ENCODE assay signal across 24 cellular contexts in the genomic region with DNA sequence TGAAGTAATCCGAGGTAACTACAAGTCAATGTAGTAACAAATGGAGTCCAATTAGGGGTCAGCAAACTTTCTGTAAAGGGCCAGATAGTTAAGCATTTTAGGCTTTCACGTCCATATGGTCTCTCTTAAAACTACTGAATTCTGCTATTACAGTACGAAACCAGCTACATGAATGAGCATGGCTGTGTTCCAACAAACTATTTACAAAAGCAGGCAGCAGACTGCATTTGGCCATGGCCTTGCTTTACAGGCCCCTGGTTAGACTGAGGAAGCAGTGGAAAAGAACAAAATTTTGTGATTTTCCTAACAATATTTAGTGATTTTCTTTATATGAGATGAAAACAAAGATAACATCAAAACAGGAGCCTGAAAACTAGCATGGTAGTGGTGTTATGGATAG.
DNase-seq lines count a peak whose midpoint lies in the region; ATAC-seq and TF ChIP-seq lines count a peak whose summit lies in the region.
"Had no signal": no experiment of that assay in that cellular context is flagged by ENCODE, and none has a peak within 500 bp of the region (broad histone marks: within the 10 kb centered on the region; RNA-seq: fewer than 3 reads in every experiment).

No MANE protein-coding gene starts in this region.

- peaks cover 15% of the 10 kb centered on the region for H3K4me1 Mint-ChIP-seq in activated T-cell treated with anti-CD3 and anti-CD28 coated beads, Interleukin-2, amount 50 U/mL, for 72 hours (ENCODE audit: low read depth)
- peaks cover 4% of the 10 kb centered on the region for H3K4me1 Mint-ChIP-seq in endothelial cell (ENCODE audit: unreplicated experiment)
- H3K4me1 Mint-ChIP-seq in immature natural killer cell: peaks cover 52 to 73% of the 10 kb centered on the region in 2 donors

- H4K20me1 ChIP-seq in PC-3 (ENCODE audit: low read length) (0 out of 2 replicates have a peak, but pooled peaks cover 19% of the 10 kb centered on the region), smooth muscle cell (ENCODE audit: low read depth) (peaks cover 99% of the 10 kb centered on the region)

- POLR2A ChIA-PET in PC-3 (lab: Charles Lee; ENCODE audit: unreplicated experiment): no interaction called here

- H2AFZ ChIP-seq in PC-3 (ENCODE audit: low read length): no peak overlapping the region
- no peak overlapping the region for H2AFZ ChIP-seq in smooth muscle cell (ENCODE audit: low read depth)
- H2AFZ ChIP-seq: GM23248 had no signal

- CTCF ChIA-PET in PC-3 (lab: Charles Lee): no interaction called here

- peak overlapping the region; percentile 57 for H3K27ac Mint-ChIP-seq in activated T-cell treated with anti-CD3 and anti-CD28 coated beads, Interleukin-2, amount 50 U/mL, for 72 hours
- H3K27ac Mint-ChIP-seq in endothelial cell (ENCODE audit: unreplicated experiment) (peak overlapping the region; percentile 1), immature natural killer cell (no peak overlapping the region)
- H3K27ac Mint-ChIP-seq: activated naive CD8-positive, alpha-beta T cell treated with anti-CD3 and anti-CD28 coated beads, Interleukin-2, amount 50 U/mL, for 24 hours; CD8-positive, alpha-beta T cell had no signal

- BruUV-seq in PC-3 (replicated peaks; lab: Mats Ljungman, UMichigan): TSS peak; percentile 7

- H3K36me3 Mint-ChIP-seq in activated T-cell treated with anti-CD3 and anti-CD28 coated beads, Interleukin-2, amount 50 U/mL, for 72 hours (ENCODE audit: insufficient read depth in 2 of 2): peaks cover 2 to 8% of the 10 kb centered on the region in 2 donors
- peaks cover 5% of the 10 kb centered on the region for H3K36me3 Mint-ChIP-seq in endothelial cell (ENCODE audit: low read depth, unreplicated experiment)
- peaks cover 7 to 14% (median 12%) of the 10 kb centered on the region in 3 donors for H3K36me3 Mint-ChIP-seq in immature natural killer cell

- no peaks in the 10 kb centered on the region for H3K9me3 Mint-ChIP-seq in activated T-cell treated with anti-CD3 and anti-CD28 coated beads, Interleukin-2, amount 50 U/mL, for 72 hours
- H3K9me3 Mint-ChIP-seq in endothelial cell (ENCODE audit: unreplicated experiment) (no peaks in the 10 kb centered on the region), immature natural killer cell (no peaks in the 10 kb centered on the region)
- H3K9me3 Mint-ChIP-seq: activated naive CD8-positive, alpha-beta T cell treated with anti-CD3 and anti-CD28 coated beads, Interleukin-2, amount 50 U/mL, for 24 hours; CD8-positive, alpha-beta T cell had no signal

- H3K36me3 ChIP-seq in PC-3 (ENCODE audit: low read depth, low read length): peaks cover 26% of the 10 kb centered on the region
- H3K36me3 ChIP-seq in smooth muscle cell (ENCODE audit: low read depth): peaks cover 14% of the 10 kb centered on the region

- H3K4me3 ChIP-seq in PC-3 (ENCODE audit: low read length): no peak overlapping the region
- no peak overlapping the region for H3K4me3 ChIP-seq in smooth muscle cell
- H3K4me3 ChIP-seq: GM23248, skin epidermis had no signal

- H3K4me3 Mint-ChIP-seq in activated T-cell treated with anti-CD3 and anti-CD28 coated beads, Interleukin-2, amount 50 U/mL, for 72 hours: no peak overlapping the region
- H3K4me3 Mint-ChIP-seq in endothelial cell (ENCODE audit: unreplicated experiment): no peak overlapping the region
- H3K4me3 Mint-ChIP-seq in immature natural killer cell: no peak overlapping the region
- H3K4me3 Mint-ChIP-seq: activated naive CD8-positive, alpha-beta T cell treated with anti-CD3 and anti-CD28 coated beads, Interleukin-2, amount 50 U/mL, for 24 hours; CD8-positive, alpha-beta T cell had no signal

- H3K4me1 ChIP-seq in PC-3 (ENCODE audit: insufficient read depth, low read length): peaks cover 44% of the 10 kb centered on the region
- H3K4me1 ChIP-seq in smooth muscle cell (ENCODE audit: low read depth): no peaks in the 10 kb centered on the region

- H3K27me3 Mint-ChIP-seq in activated T-cell treated with anti-CD3 and anti-CD28 coated beads, Interleukin-2, amount 50 U/mL, for 72 hours (ENCODE audit: low read depth): no peaks in the 10 kb centered on the region
- H3K27me3 Mint-ChIP-seq in endothelial cell (ENCODE audit: unreplicated experiment) (no peaks in the 10 kb centered on the region), immature natural killer cell (ENCODE audit: low read depth in 3 of 3) (no peaks in the 10 kb centered on the region)
- H3K27me3 Mint-ChIP-seq: activated naive CD8-positive, alpha-beta T cell treated with anti-CD3 and anti-CD28 coated beads, Interleukin-2, amount 50 U/mL, for 24 hours had no signal

- peaks cover 78% of the 10 kb centered on the region for H3K79me2 ChIP-seq in PC-3 (ENCODE audit: low read length)
- H3K79me2 ChIP-seq in smooth muscle cell (ENCODE audit: low read depth): peaks cover 98% of the 10 kb centered on the region

- no peaks in the 10 kb centered on the region for H3K9me2 ChIP-seq in PC-3 (replicated peaks; ENCODE audit: low read length)

- no peak overlapping the region for H3K9ac ChIP-seq in PC-3 (ENCODE audit: low read length)
- no peak overlapping the region for H3K9ac ChIP-seq in smooth muscle cell (ENCODE audit: low read depth)
- H3K9ac ChIP-seq: GM23248 had no signal

- H3K9me3 ChIP-seq in PC-3 (ENCODE audit: low read length) (no peaks in the 10 kb centered on the region), smooth muscle cell (replicated peaks; ENCODE audit: low read depth) (no peaks in the 10 kb centered on the region)

- ATAC-seq in activated T-cell treated with anti-CD3 and anti-CD28 coated beads, Interleukin-2, amount 50 U/mL, for 72 hours (replicated peaks in 1 of 2): no peak
- ATAC-seq in PC-3: no peak
- ATAC-seq: activated naive CD8-positive, alpha-beta T cell treated with anti-CD3 and anti-CD28 coated beads, Interleukin-2, amount 50 U/mL, for 24 hours; CD8-positive, alpha-beta T cell had no signal

- H3K27ac ChIP-seq in PC-3 (ENCODE audit: low read length): no peak overlapping the region
- peak overlapping the region; percentile 34 for H3K27ac ChIP-seq in smooth muscle cell (ENCODE audit: low read depth)
- H3K27ac ChIP-seq: brain microvascular endothelial cell, skin epidermis had no signal

- H3K27me3 ChIP-seq in PC-3 (ENCODE audit: low read length) (no peaks in the 10 kb centered on the region), smooth muscle cell (ENCODE audit: low read depth) (no peaks in the 10 kb centered on the region)
- H3K27me3 ChIP-seq: brain microvascular endothelial cell had no signal

- 84% methylated on average over 3 of the region's 3 CpGs for WGBS in smooth muscle cell (ENCODE audit: low lambda C conversion rate)

- H3K4me2 ChIP-seq in PC-3 (ENCODE audit: low read length) (no peak overlapping the region), smooth muscle cell (no peak overlapping the region)

- intact Hi-C loops in PC-3 (cut with micrococcal nuclease): no loop called here

- H3F3A ChIP-seq in PC-3 (ENCODE audit: low read length, unreplicated experiment) (peaks cover 16% of the 10 kb centered on the region), smooth muscle cell (ENCODE audit: low read depth) (peaks cover 17% of the 10 kb centered on the region)

- TF ChIP-seq CTCF in PC-3 (conservative IDR thresholded peaks at IDR 0.05; ENCODE audit: low read depth, low read length): no peak
- TF ChIP-seq CTCF in endothelial cell (IDR thresholded peaks at IDR 0.05; ENCODE audit: unreplicated experiment): no peak
- no peak for TF ChIP-seq CTCF in smooth muscle cell (IDR thresholded peaks at IDR 0.05; ENCODE audit: borderline replicate concordance, insufficient read depth, poor library complexity, severe bottlenecking)

- DNase-seq in activated T-cell treated with anti-CD3 and anti-CD28 coated beads, Interleukin-2, amount 50 U/mL, for 72 hours: no peak
- DNase-seq in activated T-cell treated with anti-CD3 and anti-CD28 coated beads for 4 hours: no peak
- DNase-seq in PC-3: no peak
- DNase-seq in endothelial cell (ENCODE audit: low spot score): no peak
- DNase-seq in smooth muscle cell (lab: John Stamatoyannopoulos, UW; ENCODE audit: unreplicated experiment): no peak
- no peak for DNase-seq in NCI-H146 (lab: John Stamatoyannopoulos, UW)
- no peak for DNase-seq in stimulated activated CD4-positive, alpha-beta T cell treated with anti-CD3 and anti-CD28 coated beads, Interleukin-15, amount 100 ng/mL, for 24 hours
- DNase-seq in immature natural killer cell: no peak
- DNase-seq: activated CD4-positive, CD25-positive, alpha-beta regulatory T cell treated with anti-CD3 and anti-CD28 coated beads, Interleukin-2, amount 50 U/mL, for 72 hours; activated gamma-delta T cell treated with Interleukin-2 at 50 U/mL for 16 hours; activated naive CD8-positive, alpha-beta T cell treated with anti-CD3 and anti-CD28 coated beads, Interleukin-2, amount 50 U/mL, for 24 hours; activated T-cell treated with anti-CD3 and anti-CD28 coated beads, Interleukin-2, amount 50 U/mL, for 1 hour; AML-193; brain microvascular endothelial cell; CD8-positive, alpha-beta T cell; cortex of kidney; GM23248; KG1; mesendoderm; NCI-H2227 treated with DMSO at 0.1 percent for 48 hours; NCI-H82; nucleus accumbens; SHP77 had no signal

Comparison
In these comparisons a context has a peak if more than half of its experiments do, and no peak if none do; other contexts are left out.
1. H3K27ac Mint-ChIP-seq: peak in activated T-cell treated with anti-CD3 and anti-CD28 coated beads, Interleukin-2, amount 50 U/mL, for 72 hours (single experiment) and endothelial cell (single experiment); none in immature natural killer cell (0 of 6).